1 cellular context compared by ENCODE assay signal in the genomic region with DNA sequence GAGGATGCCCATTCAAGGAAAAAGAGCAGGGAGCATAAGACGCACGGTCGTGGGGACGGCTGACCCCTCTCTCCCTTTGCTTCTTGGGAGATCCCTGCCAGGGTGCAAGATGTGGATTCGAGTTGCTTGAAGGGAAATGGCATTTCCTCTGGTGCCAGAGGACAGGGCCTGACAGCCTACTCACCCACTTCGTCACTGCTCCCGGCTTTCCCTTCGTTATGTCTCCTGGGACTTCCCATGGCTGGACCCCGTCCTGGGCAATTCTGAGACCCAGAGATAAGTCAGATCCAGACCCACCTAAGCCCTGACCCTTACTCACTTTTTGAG.
TF ChIP-seq lines count a peak whose summit lies in the region.

No MANE protein-coding gene starts in this region.

TF ChIP-seq in endothelial cell of umbilical vein, 7 proteins besides CTCF, POLR2A, EP300 and RAD21:
- TF ChIP-seq POLR2AphosphoS5 (IDR thresholded peaks at IDR 0.05; ENCODE audit: insufficient read depth, low read depth, low read length) (no peak), MYC (IDR thresholded peaks at IDR 0.05; ENCODE audit: low read depth, low read length) (no peak), GATA2 (IDR thresholded peaks at IDR 0.05; ENCODE audit: insufficient read depth, insufficient read length, low read depth, low read length) (no peak), JUN (IDR thresholded peaks at IDR 0.05; ENCODE audit: borderline replicate concordance, insufficient read depth, insufficient read length, low read depth) (no peak)
